Comparison of ENCODE assay signal across 15 cellular contexts in the genomic region with DNA sequence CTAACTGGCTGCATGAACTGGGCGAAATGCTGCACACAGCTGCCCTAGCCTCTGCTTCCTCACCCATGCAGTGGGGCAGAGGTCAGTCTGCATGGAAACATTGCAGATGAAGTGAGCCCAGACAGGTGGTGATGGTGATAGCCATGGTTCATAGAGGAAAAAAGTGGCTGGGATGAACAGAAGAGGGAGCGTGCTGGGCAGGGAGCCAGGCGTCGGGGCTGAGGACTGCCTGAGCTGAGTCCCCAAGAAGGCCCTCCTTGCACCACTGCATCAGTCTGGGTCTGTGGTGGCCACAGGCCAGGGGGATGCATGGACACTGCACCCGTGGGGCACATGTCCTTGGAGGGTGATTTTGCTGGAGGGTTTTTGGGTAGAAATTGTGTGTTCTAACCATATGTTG.
"Had no signal": no experiment of that assay in that cellular context is flagged by ENCODE, and none has a peak within 500 bp of the region (broad histone marks: within the 10 kb centered on the region; RNA-seq: fewer than 3 reads in every experiment).

No MANE protein-coding gene starts in this region.

- H3K27me3 ChIP-seq: breast epithelium, esophagus muscularis mucosa, pancreas, upper lobe of left lung had no signal

- H3K36me3 Mint-ChIP-seq: stimulated activated effector memory CD8-positive, alpha-beta T cell treated with anti-CD3 and anti-CD28 coated beads, Interleukin-12 subunit alpha, Interleukin-12 subunit beta, amount 100 ng/mL, for 72 hours; T-cell had no signal

- H3K27ac ChIP-seq: breast epithelium, esophagus muscularis mucosa, pancreas, upper lobe of left lung, VCaP had no signal

- H3K4me3 ChIP-seq: breast epithelium, esophagus muscularis mucosa, pancreas, upper lobe of left lung had no signal

- DNase-seq: activated CD4-positive, alpha-beta T cell treated with anti-CD3 and anti-CD28 coated beads for 48 hours; activated naive CD4-positive, alpha-beta T cell; activated T-cell treated with anti-CD3 and anti-CD28 coated beads, Interleukin-2, amount 50 U/mL, for 72 hours; hypothalamus; nephron progenitor cell; retina; small intestine had no signal

- H3K27ac Mint-ChIP-seq: activated T-cell treated with anti-CD3 and anti-CD28 coated beads, Interleukin-2, amount 50 U/mL, for 72 hours; stimulated activated effector memory CD8-positive, alpha-beta T cell treated with anti-CD3 and anti-CD28 coated beads, Interleukin-12 subunit alpha, Interleukin-12 subunit beta, amount 100 ng/mL, for 72 hours; T-cell had no signal

- H3K4me3 Mint-ChIP-seq: activated T-cell treated with anti-CD3 and anti-CD28 coated beads, Interleukin-2, amount 50 U/mL, for 72 hours; nephron progenitor cell; stimulated activated effector memory CD8-positive, alpha-beta T cell treated with anti-CD3 and anti-CD28 coated beads, Interleukin-12 subunit alpha, Interleukin-12 subunit beta, amount 100 ng/mL, for 72 hours; T-cell had no signal

- H3K9me3 Mint-ChIP-seq: activated T-cell treated with anti-CD3 and anti-CD28 coated beads, Interleukin-2, amount 50 U/mL, for 72 hours; nephron progenitor cell; stimulated activated effector memory CD8-positive, alpha-beta T cell treated with anti-CD3 and anti-CD28 coated beads, Interleukin-12 subunit alpha, Interleukin-12 subunit beta, amount 100 ng/mL, for 72 hours; T-cell had no signal

- ATAC-seq: activated T-cell treated with anti-CD3 and anti-CD28 coated beads, Interleukin-2, amount 50 U/mL, for 72 hours; left colon; pancreas; stimulated activated effector memory CD8-positive, alpha-beta T cell treated with anti-CD3 and anti-CD28 coated beads, Interleukin-12 subunit alpha, Interleukin-12 subunit beta, amount 100 ng/mL, for 72 hours; T-cell had no signal

- H3K36me3 ChIP-seq: breast epithelium, esophagus muscularis mucosa, pancreas, upper lobe of left lung had no signal

- H3K27me3 Mint-ChIP-seq: T-cell had no signal

- H3K9me3 ChIP-seq: breast epithelium, esophagus muscularis mucosa, pancreas, upper lobe of left lung had no signal

- H3K4me1 Mint-ChIP-seq: stimulated activated effector memory CD8-positive, alpha-beta T cell treated with anti-CD3 and anti-CD28 coated beads, Interleukin-12 subunit alpha, Interleukin-12 subunit beta, amount 100 ng/mL, for 72 hours had no signal
